Comparison of ENCODE assay signal across 18 cellular contexts in the genomic region with DNA sequence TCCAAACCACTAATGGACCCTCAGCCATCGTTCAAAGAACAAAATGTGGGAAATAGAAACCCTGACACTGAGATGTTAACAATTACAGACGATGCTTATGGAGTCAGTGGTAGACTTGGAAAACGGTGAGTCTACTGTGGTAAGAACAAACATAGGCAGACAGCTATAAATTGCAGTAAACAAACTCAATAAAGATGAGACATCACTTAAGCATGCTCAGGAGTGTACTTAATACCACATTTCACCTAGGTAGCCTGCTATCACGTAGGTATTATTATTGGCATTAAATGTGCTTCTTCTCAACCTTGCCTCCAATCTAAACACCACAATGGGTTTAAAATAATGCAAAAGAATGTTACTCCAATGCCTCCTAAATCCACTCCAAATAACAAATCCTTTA. TPM values are rescaled to one million over a fixed set of nuclear protein-coding genes. Genes with fewer than 3 reads are reported as not detected.
A peak's percentile ranks its signal among the peaks of the same experiment; 100 is the strongest.
DNase-seq lines count a peak whose midpoint lies in the region; ATAC-seq and TF ChIP-seq lines count a peak whose summit lies in the region.
"Had no signal": no experiment of that assay in that cellular context is flagged by ENCODE, and none has a peak within 500 bp of the region (broad histone marks: within the 10 kb centered on the region; RNA-seq: fewer than 3 reads in every experiment).

No MANE protein-coding gene starts in this region.

- H3K9me2 ChIP-seq in hepatocyte (replicated peaks; ENCODE audit: insufficient read depth) = no peaks in the 10 kb centered on the region

- intact Hi-C loops in Calu3 (cut with micrococcal nuclease; ENCODE audit: unreplicated experiment) = no loop called here

- TF ChIP-seq CTCF in Calu3 (IDR thresholded peaks at IDR 0.05; ENCODE audit: unreplicated experiment) (no peak), hepatocyte (IDR thresholded peaks at IDR 0.05; ENCODE audit: poor library complexity) (no peak), RWPE1 (conservative IDR thresholded peaks at IDR 0.05; ENCODE audit: low read depth) (no peak)

- H3K4me3 ChIP-seq in hepatocyte = no peak overlapping the region
- H3K4me3 ChIP-seq: colonic mucosa, gastroesophageal sphincter, prostate gland, uterus had no signal

- no peaks in the 10 kb centered on the region for H3K36me3 ChIP-seq in hepatocyte (replicated peaks; ENCODE audit: insufficient read depth, low read depth)
- H3K36me3 ChIP-seq: colonic mucosa, gastroesophageal sphincter, prostate gland, uterus had no signal

- CTCF ChIA-PET in Calu3 (lab: Charles Lee) (no interaction called here), RWPE1 (lab: Yijun Ruan, JAX) (no interaction called here)

- peaks cover 54% of the 10 kb centered on the region for H3K4me1 Mint-ChIP-seq in Calu3 (ENCODE audit: low read depth, unreplicated experiment)

- BruUV-seq in Calu3 (replicated peaks; lab: Mats Ljungman, UMichigan) = no TSS peak

- no peaks in the 10 kb centered on the region for H4K20me1 ChIP-seq in hepatocyte (ENCODE audit: insufficient read depth, poor library complexity, severe bottlenecking)

- DNase-seq in NCI-H2029 treated with DMSO at 0.1 percent for 48 hours (lab: John Stamatoyannopoulos, UW) (peak; percentile 46), NCI-H2029 (lab: John Stamatoyannopoulos, UW) (no peak), Calu3 (no peak), SW480 (ENCODE audit: low spot score) (peak; percentile 69), hepatocyte (ENCODE audit: low spot score) (no peak), RWPE1 (ENCODE audit: low spot score) (no peak)
- DNase-seq: activated CD4-positive, alpha-beta T cell treated with anti-CD3 and anti-CD28 coated beads for 1 hour; aorta; colonic mucosa; NCI-H1048; NCI-H2171; T-helper 9 cell; uterus had no signal

- H3K4me2 ChIP-seq in hepatocyte = peak overlapping the region; percentile 92

- no peaks in the 10 kb centered on the region for H3K27me3 Mint-ChIP-seq in Calu3 (ENCODE audit: unreplicated experiment)

- peaks cover 59% of the 10 kb centered on the region for H3K79me2 ChIP-seq in hepatocyte

- H3K9me3 ChIP-seq in hepatocyte (ENCODE audit: low read depth) = no peaks in the 10 kb centered on the region
- H3K9me3 ChIP-seq: colonic mucosa, gastroesophageal sphincter, prostate gland, uterus had no signal

- no peaks in the 10 kb centered on the region for H3K27me3 ChIP-seq in hepatocyte
- H3K27me3 ChIP-seq: colonic mucosa, gastroesophageal sphincter, uterus had no signal

- H3K27ac ChIP-seq in hepatocyte = peak overlapping the region; percentile 49
- H3K27ac ChIP-seq in RWPE1 = no peak overlapping the region
- H3K27ac ChIP-seq: colonic mucosa, gastroesophageal sphincter, prostate gland, uterus had no signal

- H3K4me1 ChIP-seq in hepatocyte (ENCODE audit: insufficient read depth) = peaks cover 38% of the 10 kb centered on the region
- H3K4me1 ChIP-seq: prostate gland, uterus had no signal

- H3K9me3 Mint-ChIP-seq in Calu3 (ENCODE audit: low read depth, unreplicated experiment) = no peaks in the 10 kb centered on the region

- no peak overlapping the region for H3K27ac Mint-ChIP-seq in Calu3 (ENCODE audit: unreplicated experiment)
- H3K27ac Mint-ChIP-seq: CD14-positive monocyte had no signal

- ATAC-seq in HG03354 (IDR thresholded peaks at IDR 0.05; ENCODE audit: poor library complexity, severe bottlenecking, unreplicated experiment) (no peak), GM18517 (IDR thresholded peaks at IDR 0.05; ENCODE audit: unreplicated experiment) (no peak)
- ATAC-seq: gastroesophageal sphincter had no signal

- 54% methylated on average over 4 of the region's 4 CpGs for WGBS in hepatocyte (ENCODE audit: low lambda C conversion rate, missing lambda C conversion rate)

- peaks cover 46% of the 10 kb centered on the region for H3K36me3 Mint-ChIP-seq in Calu3 (ENCODE audit: insufficient read depth, unreplicated experiment)

- H3K4me3 Mint-ChIP-seq in Calu3 (ENCODE audit: low read depth, unreplicated experiment) = peak overlapping the region; percentile 93

- H2AFZ ChIP-seq in hepatocyte = no peak overlapping the region

- POLR2A ChIA-PET in RWPE1 (lab: Yijun Ruan, JAX; ENCODE audit: low non-redundant PET) = no interaction called here

RNA-seq across cellular contexts. Expression of a gene that starts 2.5 kb away (rescaled TPM):
- total RNA-seq in Calu3 (2022) = 53.3 and 74.7 TPM in 2 replicates
- 22.3 and 32.8 TPM in 2 replicates for total RNA-seq in hepatocyte
- polyA plus RNA-seq in hepatocyte = 18.2 and 32.1 TPM in 2 replicates
- polyA plus RNA-seq: CD14-positive monocyte had no signal

RNA-seq across cellular contexts. Expression of a gene that starts 3.0 kb away (rescaled TPM):
- total RNA-seq in Calu3 (2022) (7.5 and 11.8 TPM in 2 replicates), hepatocyte (0.80 and 2.2 TPM in 2 replicates)
- 0.32 and 1.3 TPM in 2 replicates for polyA plus RNA-seq in hepatocyte
- polyA plus RNA-seq: CD14-positive monocyte had no signal

Comparison
In these comparisons a context has a peak if more than half of its experiments do, and no peak if none do; other contexts are left out.
1. DNase-seq: peak in NCI-H2029 treated with DMSO at 0.1 percent for 48 hours (single experiment) and SW480 (single experiment); none in NCI-H2029 (single experiment), Calu3 (single experiment), hepatocyte (single experiment) and RWPE1 (single experiment).